Comparison of ENCODE assay signal across 13 cellular contexts in the genomic region with DNA sequence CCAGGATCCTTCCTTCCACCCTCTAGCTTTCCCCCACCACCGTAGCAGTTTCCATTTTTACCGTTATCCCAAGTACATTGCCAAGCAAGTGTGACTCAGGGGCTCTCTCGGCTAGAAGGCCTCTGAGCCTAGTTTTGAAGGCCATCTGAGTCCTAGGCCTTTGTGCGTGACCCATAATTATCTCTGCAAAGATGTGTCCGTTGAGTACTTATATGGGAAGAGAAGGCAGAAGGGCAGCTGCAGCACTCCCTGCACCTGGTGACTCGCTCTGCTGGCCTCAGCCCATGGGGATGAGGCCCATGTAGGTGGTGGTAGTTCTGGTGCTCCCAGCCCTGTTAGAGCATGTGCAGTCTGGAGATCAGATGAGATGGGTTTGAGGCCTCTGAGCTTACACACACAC.
DNase-seq lines count a peak whose midpoint lies in the region; ATAC-seq and TF ChIP-seq lines count a peak whose summit lies in the region.
"Had no signal": no experiment of that assay in that cellular context is flagged by ENCODE, and none has a peak within 500 bp of the region (broad histone marks: within the 10 kb centered on the region; RNA-seq: fewer than 3 reads in every experiment).

No MANE protein-coding gene starts in this region.

- H3K27ac Mint-ChIP-seq in GM23338: peak overlapping the region; percentile 52; the same call in 1 of the 2 replicates
- no peak overlapping the region for H3K27ac Mint-ChIP-seq in stimulated activated effector memory CD8-positive, alpha-beta T cell treated with anti-CD3 and anti-CD28 coated beads, Interleukin-12 subunit alpha, Interleukin-12 subunit beta, amount 100 ng/mL, for 72 hours

- peaks cover 11% of the 10 kb centered on the region; the same call in 1 of the 2 replicates for H4K20me1 ChIP-seq in GM23338 (replicated peaks; ENCODE audit: insufficient read depth)

- DNase-seq in GM23338 (ENCODE audit: low spot score): no peak
- peak; percentile 72 to 74 for DNase-seq in SHP77 (lab: John Stamatoyannopoulos, UW)
- DNase-seq in fibroblast of mammary gland (ENCODE audit: low read depth): peak; percentile 82
- no peak for DNase-seq in stimulated activated effector memory CD8-positive, alpha-beta T cell treated with anti-CD3 and anti-CD28 coated beads, Interleukin-12 subunit alpha, Interleukin-12 subunit beta, amount 100 ng/mL, for 72 hours (ENCODE audit: low spot score in 2 of 2)
- DNase-seq in NCI-H146 (lab: John Stamatoyannopoulos, UW): no peak
- no peak for DNase-seq in NCI-H187 treated with DMSO at 0.1 percent for 48 hours (lab: John Stamatoyannopoulos, UW)
- DNase-seq: activated CD4-positive, alpha-beta T cell treated with anti-CD3 and anti-CD28 coated beads for 4 hours; GOT3; left ventricle myocardium superior; NCI-H1436 treated with DMSO at 0.1 percent for 48 hours; NCI-H226; right cardiac atrium had no signal

- no peak overlapping the region for H2AFZ ChIP-seq in GM23338

- peaks cover 6% of the 10 kb centered on the region; the same call in 1 of the 2 replicates for H3K4me1 ChIP-seq in GM23338 (ENCODE audit: insufficient read depth)

- ATAC-seq in GM23338 (no peak), GM18909 (IDR thresholded peaks at IDR 0.05; ENCODE audit: poor library complexity, unreplicated experiment) (no peak)
- ATAC-seq in stimulated activated effector memory CD8-positive, alpha-beta T cell treated with anti-CD3 and anti-CD28 coated beads, Interleukin-12 subunit alpha, Interleukin-12 subunit beta, amount 100 ng/mL, for 72 hours: peak; percentile 22
- ATAC-seq: left ventricle myocardium superior, right cardiac atrium had no signal

- H3K36me3 ChIP-seq in GM23338 (ENCODE audit: insufficient read depth): 0 out of 2 replicates have a peak, but pooled peaks cover 3% of the 10 kb centered on the region

- TF ChIP-seq CTCF in GM23338 (conservative IDR thresholded peaks at IDR 0.05; ENCODE audit: low read depth in 2 of 2) (no peak), fibroblast of mammary gland (conservative IDR thresholded peaks at IDR 0.05; ENCODE audit: control insufficient read depth, insufficient read depth, low read depth, low read length) (no peak)

- peaks cover 95% of the 10 kb centered on the region for H3K79me2 ChIP-seq in GM23338 (replicated peaks; ENCODE audit: insufficient read depth)

- H3K4me3 ChIP-seq in GM23338: no peak overlapping the region
- H3K4me3 ChIP-seq in fibroblast of mammary gland (ENCODE audit: control insufficient read depth, low read depth, low read length): no peak overlapping the region

- peaks cover 12% of the 10 kb centered on the region for H3K27me3 Mint-ChIP-seq in GM23338 (ENCODE audit: insufficient read depth, low read depth, poor library complexity)

- peaks cover 61% of the 10 kb centered on the region for H3K36me3 Mint-ChIP-seq in GM23338 (ENCODE audit: low read depth)
- no peaks in the 10 kb centered on the region for H3K36me3 Mint-ChIP-seq in stimulated activated effector memory CD8-positive, alpha-beta T cell treated with anti-CD3 and anti-CD28 coated beads, Interleukin-12 subunit alpha, Interleukin-12 subunit beta, amount 100 ng/mL, for 72 hours

- H3K27me3 ChIP-seq in GM23338 (ENCODE audit: insufficient read depth): no peaks in the 10 kb centered on the region

- no peak overlapping the region for H3K4me3 Mint-ChIP-seq in GM23338
- H3K4me3 Mint-ChIP-seq in stimulated activated effector memory CD8-positive, alpha-beta T cell treated with anti-CD3 and anti-CD28 coated beads, Interleukin-12 subunit alpha, Interleukin-12 subunit beta, amount 100 ng/mL, for 72 hours: no peak overlapping the region

- H3K4me1 Mint-ChIP-seq in GM23338: peaks cover 25% of the 10 kb centered on the region
- H3K4me1 Mint-ChIP-seq in stimulated activated effector memory CD8-positive, alpha-beta T cell treated with anti-CD3 and anti-CD28 coated beads, Interleukin-12 subunit alpha, Interleukin-12 subunit beta, amount 100 ng/mL, for 72 hours: no peaks in the 10 kb centered on the region

- no peak overlapping the region for H3K27ac ChIP-seq in GM23338 (ENCODE audit: low read depth)

- no peak overlapping the region for H3K4me2 ChIP-seq in GM23338

- H3F3A ChIP-seq in GM23338 (replicated peaks; ENCODE audit: low read depth): no peaks in the 10 kb centered on the region

- H3K9me2 ChIP-seq in GM23338 (ENCODE audit: insufficient read depth): no peaks in the 10 kb centered on the region; the same call in 1 of the 2 replicates

- H3K9me3 Mint-ChIP-seq in GM23338: peaks cover 23% of the 10 kb centered on the region
- peaks cover 10% of the 10 kb centered on the region for H3K9me3 Mint-ChIP-seq in stimulated activated effector memory CD8-positive, alpha-beta T cell treated with anti-CD3 and anti-CD28 coated beads, Interleukin-12 subunit alpha, Interleukin-12 subunit beta, amount 100 ng/mL, for 72 hours

TF ChIP-seq in GM23338, 12 proteins besides CTCF, POLR2A, EP300 and RAD21:
- TF ChIP-seq JUNB (IDR thresholded peaks at IDR 0.05; ENCODE audit: unreplicated experiment) (no peak), CREB1 (CRISPR knock-in tag; IDR thresholded peaks at IDR 0.05; ENCODE audit: low read depth) (no peak), NANOG (IDR thresholded peaks at IDR 0.05; ENCODE audit: borderline replicate concordance) (no peak), STAT1 (IDR thresholded peaks at IDR 0.05; ENCODE audit: unreplicated experiment) (no peak), ZNF114 (CRISPR knock-in tag; IDR thresholded peaks at IDR 0.05) (no peak)

Comparison
In these comparisons a context has a peak if more than half of its experiments do, and no peak if none do; other contexts are left out.
1. DNase-seq: peak in SHP77 (2 of 2) and fibroblast of mammary gland (single experiment); none in GM23338 (single experiment), stimulated activated effector memory CD8-positive, alpha-beta T cell treated with anti-CD3 and anti-CD28 coated beads, Interleukin-12 subunit alpha, Interleukin-12 subunit beta, amount 100 ng/mL, for 72 hours (0 of 2), NCI-H146 (single experiment) and NCI-H187 treated with DMSO at 0.1 percent for 48 hours (single experiment).